In genomic region chr10:33143160-33143728, GRCh38 we compare ENCODE assay signal across 9 cellular contexts.
A peak's percentile ranks its signal among the peaks of the same experiment; 100 is the strongest.
DNase-seq lines count a peak whose midpoint lies in the region; ATAC-seq lines count a peak whose summit lies in the region.
"Had no signal": no experiment of that assay in that cellular context is flagged by ENCODE, and none has a peak within 500 bp of the region (broad histone marks: within the 10 kb centered on the region; RNA-seq: fewer than 3 reads in every experiment).

No MANE protein-coding gene starts in this region.

- H3K9ac ChIP-seq in mesendoderm (ENCODE audit: low read length) = no peak overlapping the region

- H3K27ac Mint-ChIP-seq in T-cell = peak overlapping the region; percentile 78 to 79

- no peak overlapping the region for H2BK120ac ChIP-seq in mesendoderm (ENCODE audit: low read depth, low read length)

- H3K79me1 ChIP-seq in mesendoderm (ENCODE audit: low read length) = no peaks in the 10 kb centered on the region

- no peaks in the 10 kb centered on the region for H3K27me3 Mint-ChIP-seq in T-cell

- no peak overlapping the region for H3K23ac ChIP-seq in mesendoderm (ENCODE audit: low read length)

- no peaks in the 10 kb centered on the region for H3K4me1 ChIP-seq in mesendoderm (ENCODE audit: control insufficient read depth, low read depth, low read length)

- H3K27ac ChIP-seq in caudate nucleus (ENCODE audit: low read depth, low read length) (no peak overlapping the region), mesendoderm (ENCODE audit: low read depth, low read length) (no peak overlapping the region)
- H3K27ac ChIP-seq: VCaP had no signal

- no peak overlapping the region for H3K4me2 ChIP-seq in mesendoderm (ENCODE audit: low read length)

- no peaks in the 10 kb centered on the region for H3K27me3 ChIP-seq in mesendoderm (ENCODE audit: insufficient read depth, low read length, poor library complexity)

- no peak overlapping the region for H2AK5ac ChIP-seq in mesendoderm (ENCODE audit: low read length)

- H3K36me3 Mint-ChIP-seq in T-cell = no peaks in the 10 kb centered on the region

- CTCF ChIA-PET in T-cell (lab: Charles Lee) = interaction anchor here (0.8 to 1.2 kb wide), 6 partner anchors 10 to 134 kb away, joined by 3 to 6 read pairs (median 3); no protein-coding TSS in a partner anchor

- peaks cover 0 to 3% (median 3%) of the 10 kb centered on the region in 3 donors for H3K9me3 Mint-ChIP-seq in T-cell

- H3K4ac ChIP-seq in mesendoderm (ENCODE audit: low read depth, low read length) = no peak overlapping the region

- H3K4me3 ChIP-seq in mesendoderm (ENCODE audit: low read length) = no peak overlapping the region

- H4K5ac ChIP-seq in mesendoderm (ENCODE audit: low read length) = no peak overlapping the region

- no peaks in the 10 kb centered on the region for H3K79me2 ChIP-seq in mesendoderm (ENCODE audit: control insufficient read depth, insufficient read depth, low read length)

- H3K56ac ChIP-seq in mesendoderm (ENCODE audit: low read length) = no peak overlapping the region

- no peak overlapping the region for H3K4me3 Mint-ChIP-seq in T-cell

- no CpG with 5 or more reads among the region's 5 CpGs for WGBS in mesendoderm (ENCODE audit: extremely low coverage, insufficient coverage, low lambda C conversion rate)

- POLR2A ChIA-PET in T-cell (lab: Charles Lee) = interaction anchor here in 1 of 2 donors (1.4 kb wide), 1 partner anchor 10 kb away, joined by 7 read pairs; no protein-coding TSS in a partner anchor

- no peak overlapping the region for H2BK5ac ChIP-seq in mesendoderm (ENCODE audit: low read length)

- DNase-seq in T-cell = peak in 4 of 34 experiments; percentile 19 to 31 (median 28)
- DNase-seq in caudate nucleus (lab: John Stamatoyannopoulos, UW) = peak in 31 of 61 donors; percentile 5 to 88 (median 31)
- peak; percentile 68 for DNase-seq in stimulated activated CD4-positive, alpha-beta T cell treated with anti-CD3 and anti-CD28 coated beads, Interleukin-1b, Interleukin-23, amount 100 ng/mL, for 48 hours
- DNase-seq in epidermal melanocyte (ENCODE audit: insufficient read length, low spot score) = no peak
- no peak for DNase-seq in SHP77 treated with DMSO at 0.1 percent for 48 hours (lab: John Stamatoyannopoulos, UW)
- DNase-seq in mesendoderm = no peak
- DNase-seq in GM19240 (ENCODE audit: insufficient read length, low spot score) = no peak

- no peak overlapping the region for H3K18ac ChIP-seq in mesendoderm (ENCODE audit: low read length)

- no peak overlapping the region for H2BK15ac ChIP-seq in mesendoderm (replicated peaks; ENCODE audit: low read depth)

- no peaks in the 10 kb centered on the region for H3K36me3 ChIP-seq in mesendoderm (ENCODE audit: control insufficient read depth, insufficient read depth, low read length)

- H4K8ac ChIP-seq in mesendoderm (ENCODE audit: low read depth, low read length) = no peak overlapping the region

- peaks cover 45 to 70% (median 67%) of the 10 kb centered on the region in 3 donors for H3K4me1 Mint-ChIP-seq in T-cell

- peak; percentile 54 for ATAC-seq in GM19452 (IDR thresholded peaks at IDR 0.05; ENCODE audit: unreplicated experiment)
- peak in 3 of 4 experiments; percentile 50 to 56 (median 52) for ATAC-seq in T-cell (replicated peaks in 1 of 4)

Comparison
In these comparisons a context has a peak if more than half of its experiments do, and no peak if none do; other contexts are left out.
1. DNase-seq: peak in caudate nucleus (31 of 61) and stimulated activated CD4-positive, alpha-beta T cell treated with anti-CD3 and anti-CD28 coated beads, Interleukin-1b, Interleukin-23, amount 100 ng/mL, for 48 hours (single experiment); none in epidermal melanocyte (single experiment), SHP77 treated with DMSO at 0.1 percent for 48 hours (single experiment), mesendoderm (single experiment) and GM19240 (single experiment).